Comparison of ENCODE assay signal across 8 cellular contexts in the genomic region with DNA sequence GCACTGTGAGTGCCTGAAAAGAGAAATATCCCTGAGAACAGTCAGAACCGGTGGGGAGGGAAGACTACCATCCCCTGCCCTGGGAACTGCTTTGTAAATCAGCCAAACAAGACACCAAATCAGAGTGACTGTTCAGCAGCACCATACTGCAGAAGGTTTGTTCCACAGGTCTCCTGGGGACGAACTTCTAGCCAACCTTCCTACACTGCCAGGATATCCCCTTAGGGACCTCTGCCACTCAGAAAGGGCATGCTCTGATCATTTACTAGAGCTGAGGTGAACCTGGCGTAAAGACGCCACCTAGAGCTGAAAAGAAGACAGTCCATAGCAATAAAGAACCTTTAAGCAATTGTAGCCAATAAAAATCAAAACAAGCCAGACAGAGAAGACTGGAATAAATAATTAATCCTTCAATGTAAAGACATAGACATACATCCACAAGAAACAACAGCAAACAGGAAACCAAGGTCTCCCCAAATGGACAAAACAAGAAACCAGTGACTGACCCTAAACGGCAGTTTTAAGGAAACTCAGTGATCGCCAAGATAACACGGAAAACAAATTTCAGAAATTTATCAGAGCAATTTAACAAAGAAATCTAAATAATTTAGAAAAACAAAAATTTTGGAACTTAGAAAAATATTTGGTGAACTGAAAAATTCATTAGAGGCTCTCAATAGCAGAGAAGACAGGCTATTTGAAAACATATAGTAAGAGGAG.
DNase-seq lines count a peak whose midpoint lies in the region; ATAC-seq and TF ChIP-seq lines count a peak whose summit lies in the region.

No MANE protein-coding gene starts in this region.

- 44 to 50% (median 50%) methylated on average over 7 of the region's 7 CpGs for WGBS in spleen, 5 donors

- peak overlapping the region; percentile 94 to 96 (median 96) for H3K4me3 Mint-ChIP-seq in IgD-negative memory B cell
- peak overlapping the region; percentile 91 for H3K4me3 Mint-ChIP-seq in activated naive CD4-positive, alpha-beta T cell treated with anti-CD3 and anti-CD28 coated beads for 36 hours

- H3K27me3 ChIP-seq in RWPE2 (ENCODE audit: insufficient read depth, poor library complexity, severe bottlenecking), result no peaks in the 10 kb centered on the region
- peaks cover 4% of the 10 kb centered on the region for H3K27me3 ChIP-seq in left ventricle myocardium inferior (ENCODE audit: low read depth)
- H3K27me3 ChIP-seq in spleen (replicated peaks in 1 of 7), result no peaks in the 10 kb centered on the region

- TF ChIP-seq POLR2A in spleen (IDR thresholded peaks at IDR 0.05), result no peak

- H3K27me3 Mint-ChIP-seq in IgD-negative memory B cell, result no peaks in the 10 kb centered on the region
- H3K27me3 Mint-ChIP-seq in activated naive CD4-positive, alpha-beta T cell treated with anti-CD3 and anti-CD28 coated beads for 36 hours (ENCODE audit: low read depth), result no peaks in the 10 kb centered on the region

- H3K4me3 ChIP-seq in RWPE2 (ENCODE audit: severe bottlenecking), result no peak overlapping the region
- no peak overlapping the region for H3K4me3 ChIP-seq in left ventricle myocardium inferior
- H3K4me3 ChIP-seq in spleen, result peak overlapping the region in 6 of 8 donors; percentile 15 to 67 (median 27)

- TF ChIP-seq CTCF in RWPE2 (IDR thresholded peaks at IDR 0.05; ENCODE audit: poor library complexity, severe bottlenecking) (peak; percentile 89), left ventricle myocardium inferior (IDR thresholded peaks at IDR 0.05; ENCODE audit: borderline replicate concordance) (peak; percentile 66), spleen (IDR thresholded peaks at IDR 0.05 in 8 of 11, conservative IDR thresholded peaks at IDR 0.05 in 3 of 11) (peak; percentile 34 to 81 (median 70))

- H3K36me3 ChIP-seq in RWPE2 (ENCODE audit: low read depth) (no peaks in the 10 kb centered on the region), left ventricle myocardium inferior (no peaks in the 10 kb centered on the region), spleen (no peaks in the 10 kb centered on the region)

- CTCF ChIA-PET in activated naive CD4-positive, alpha-beta T cell treated with anti-CD3 and anti-CD28 coated beads for 36 hours (lab: Charles Lee), result interaction anchor here (1.0 to 2.3 kb wide), 4 partner anchors 90 to 275 kb away, joined by 3 to 18 read pairs (median 10); no protein-coding TSS in a partner anchor

- peaks cover 7% of the 10 kb centered on the region for H3K36me3 Mint-ChIP-seq in IgD-negative memory B cell
- peaks cover 52% of the 10 kb centered on the region for H3K36me3 Mint-ChIP-seq in activated naive CD4-positive, alpha-beta T cell treated with anti-CD3 and anti-CD28 coated beads for 36 hours (ENCODE audit: low read depth)

- peaks cover 31 to 43% (median 36%) of the 10 kb centered on the region in 3 donors for H3K4me1 Mint-ChIP-seq in IgD-negative memory B cell
- H3K4me1 Mint-ChIP-seq in activated naive CD4-positive, alpha-beta T cell treated with anti-CD3 and anti-CD28 coated beads for 36 hours (ENCODE audit: low read depth), result peaks cover 73% of the 10 kb centered on the region

- H3K4me1 ChIP-seq in RWPE2 (ENCODE audit: insufficient read depth, poor library complexity, severe bottlenecking), result peaks cover 21% of the 10 kb centered on the region
- no peaks in the 10 kb centered on the region for H3K4me1 ChIP-seq in left ventricle myocardium inferior
- peaks cover 0 to 22% (median 13%) of the 10 kb centered on the region in 6 donors for H3K4me1 ChIP-seq in spleen

- peak; percentile 67 for ATAC-seq in GM21737 (IDR thresholded peaks at IDR 0.05; ENCODE audit: unreplicated experiment)
- ATAC-seq in RWPE2 (ENCODE audit: low read depth), result peak; percentile 96

- peak overlapping the region; percentile 59 to 95 (median 86) for H3K27ac Mint-ChIP-seq in IgD-negative memory B cell
- peak overlapping the region; percentile 98 for H3K27ac Mint-ChIP-seq in activated naive CD4-positive, alpha-beta T cell treated with anti-CD3 and anti-CD28 coated beads for 36 hours

- H3K9me3 Mint-ChIP-seq in IgD-negative memory B cell, result peaks cover 2 to 3% (median 2%) of the 10 kb centered on the region in 3 donors
- H3K9me3 Mint-ChIP-seq in activated naive CD4-positive, alpha-beta T cell treated with anti-CD3 and anti-CD28 coated beads for 36 hours, result peaks cover 52% of the 10 kb centered on the region

- intact Hi-C loops in activated naive CD4-positive, alpha-beta T cell treated with anti-CD3 and anti-CD28 coated beads for 36 hours (cut with micrococcal nuclease), result loop anchor here (1.0 to 2.0 kb wide), 8 partner anchors 31 to 276 kb away; a partner anchor contains a TSS
- intact Hi-C loops in left ventricle myocardium inferior (cut with micrococcal nuclease) (loop anchor here (10.0 kb wide), 1 partner anchor 273 kb away; no protein-coding TSS in a partner anchor), spleen (cut with DNase I; ENCODE audit: low total_unique reads) (no loop called here)

- H3K9me3 ChIP-seq in RWPE2 (ENCODE audit: severe bottlenecking) (no peaks in the 10 kb centered on the region), left ventricle myocardium inferior (replicated peaks) (no peaks in the 10 kb centered on the region), spleen (peaks cover 0 to 12% (median 7%) of the 10 kb centered on the region in 8 donors)

- peak overlapping the region; percentile 25 for H3K27ac ChIP-seq in RWPE2 (ENCODE audit: poor library complexity, severe bottlenecking)
- no peak overlapping the region for H3K27ac ChIP-seq in left ventricle myocardium inferior (replicated peaks)
- H3K27ac ChIP-seq in spleen, result peak overlapping the region in 7 of 8 donors; percentile 10 to 81 (median 64)

- DNase-seq in EL (peak; percentile 73), RWPE2 (ENCODE audit: low spot score) (no peak), left ventricle myocardium inferior (no peak), spleen (no peak), NCI-H128 (lab: John Stamatoyannopoulos, UW; ENCODE audit: unreplicated experiment) (no peak)
- DNase-seq in activated naive CD4-positive, alpha-beta T cell treated with anti-CD3 and anti-CD28 coated beads for 36 hours, result peak; percentile 74

Comparison
In these comparisons a context has a peak if more than half of its experiments do, and no peak if none do; other contexts are left out.
1. DNase-seq: peak in EL (single experiment) and activated naive CD4-positive, alpha-beta T cell treated with anti-CD3 and anti-CD28 coated beads for 36 hours (single experiment); none in RWPE2 (single experiment), left ventricle myocardium inferior (single experiment), spleen (single experiment) and NCI-H128 (single experiment).
2. H3K4me3 ChIP-seq: peak in spleen (6 of 8); none in RWPE2 (single experiment) and left ventricle myocardium inferior (single experiment).
3. Peak in every context shown above with its lines, with median percentiles within 50 percentile points of each other: CTCF ChIP-seq.